9 cellular contexts compared by ENCODE assay signal in the genomic region with DNA sequence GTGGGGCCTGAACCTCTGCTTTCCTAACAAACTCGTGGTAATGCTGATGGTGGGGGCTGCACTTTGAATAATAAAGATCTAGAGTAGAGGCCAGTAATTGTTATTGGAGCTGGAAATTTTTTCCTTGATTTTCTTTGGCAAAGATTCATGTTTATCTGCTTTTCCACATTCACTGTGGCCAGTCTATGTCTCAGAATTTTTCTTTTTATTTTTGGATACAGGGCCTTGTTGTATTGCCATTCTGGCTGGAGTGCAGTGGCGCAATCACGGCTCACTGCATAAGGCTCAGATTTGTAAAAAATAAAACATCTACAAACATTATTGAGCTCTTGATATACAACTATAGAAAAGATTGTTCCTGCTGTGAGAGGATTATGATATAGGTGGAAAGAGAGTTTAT. TPM values are rescaled to one million over a fixed set of nuclear protein-coding genes. Genes with fewer than 3 reads are reported as not detected.
DNase-seq lines count a peak whose midpoint lies in the region; ATAC-seq, FAIRE-seq and TF ChIP-seq lines count a peak whose summit lies in the region.
"Had no signal": no experiment of that assay in that cellular context is flagged by ENCODE, and none has a peak within 500 bp of the region (broad histone marks: within the 10 kb centered on the region; RNA-seq: fewer than 3 reads in every experiment).

No MANE protein-coding gene starts in this region.

- peaks cover 52% of the 10 kb centered on the region for H3K4me1 ChIP-seq in GM23338 (ENCODE audit: insufficient read depth)

- TF ChIP-seq CTCF in GM23338 (conservative IDR thresholded peaks at IDR 0.05; ENCODE audit: low read depth in 2 of 2): no peak
- no peak for TF ChIP-seq CTCF in VCaP (conservative IDR thresholded peaks at IDR 0.05)
- no peak for TF ChIP-seq CTCF in fibroblast of pulmonary artery (IDR thresholded peaks at IDR 0.05; ENCODE audit: low read length, missing control alignments)

- DNase-seq in GM23338 (ENCODE audit: low spot score): no peak
- DNase-seq in fibroblast of pulmonary artery (ENCODE audit: low read depth): peak; percentile 58
- DNase-seq in skeletal muscle cell (ENCODE audit: low read depth): no peak
- DNase-seq in KBM-7: no peak
- no peak for DNase-seq in posterior cingulate gyrus
- DNase-seq in GM12892 (ENCODE audit: insufficient read length): no peak
- DNase-seq: NCI-H1436 treated with DMSO at 0.1 percent for 48 hours had no signal

- H3K27ac ChIP-seq in GM23338 (ENCODE audit: low read depth) (no peak overlapping the region), VCaP (peak overlapping the region; percentile 95)
- H3K27ac ChIP-seq: neutrophil had no signal

- no peak overlapping the region for H2AFZ ChIP-seq in GM23338

- TF ChIP-seq POLR2A in GM12892 (IDR thresholded peaks at IDR 0.05; ENCODE audit: low read depth, low read length): no peak

- no peaks in the 10 kb centered on the region for H3K27me3 ChIP-seq in GM23338 (ENCODE audit: insufficient read depth)

- peak overlapping the region; percentile 95 for H3K4me3 Mint-ChIP-seq in GM23338

- H3K27ac Mint-ChIP-seq in GM23338: no peak overlapping the region

- 0 out of 2 replicates have a peak, but pooled peaks cover 4% of the 10 kb centered on the region for H3F3A ChIP-seq in GM23338 (replicated peaks; ENCODE audit: low read depth)

- H3K36me3 Mint-ChIP-seq in GM23338 (ENCODE audit: low read depth): peaks cover 14% of the 10 kb centered on the region; the same call in 2 of the 3 replicates

- H3K27me3 Mint-ChIP-seq in GM23338 (ENCODE audit: insufficient read depth, low read depth, poor library complexity): peaks cover 10% of the 10 kb centered on the region

- H3K9me2 ChIP-seq in GM23338 (ENCODE audit: insufficient read depth): no peaks in the 10 kb centered on the region

- H3K36me3 ChIP-seq in GM23338 (ENCODE audit: insufficient read depth): no peaks in the 10 kb centered on the region
- H3K36me3 ChIP-seq: neutrophil had no signal

- intact Hi-C loops in posterior cingulate gyrus (cut with DNase I): loop anchor here (5.0 kb wide), 1 partner anchor 82 kb away; a partner anchor contains a TSS

- peaks cover 61% of the 10 kb centered on the region for H3K79me2 ChIP-seq in GM23338 (replicated peaks; ENCODE audit: insufficient read depth)

- no peak for FAIRE-seq in GM12892 (lab: Jason Lieb, UNC)

- peak overlapping the region; percentile 89 for H3K4me2 ChIP-seq in GM23338

- ATAC-seq in GM23338: no peak

- H4K20me1 ChIP-seq in GM23338 (replicated peaks; ENCODE audit: insufficient read depth): no peaks in the 10 kb centered on the region; the same call in 1 of the 2 replicates

- H3K4me3 ChIP-seq in GM23338 (peak overlapping the region; percentile 99), fibroblast of pulmonary artery (replicated peaks; ENCODE audit: low read depth, low read length) (peak overlapping the region; percentile 98), skeletal muscle cell (ENCODE audit: low read depth, low read length) (peak overlapping the region; percentile 93)

- no peaks in the 10 kb centered on the region for H3K9me3 Mint-ChIP-seq in GM23338

- in situ Hi-C loops in KBM-7 (cut with MboI; ENCODE audit: low pct_unique_long_range_greater_than_20kb, low sequenced_read_pairs): no loop called here

- peaks cover 48% of the 10 kb centered on the region for H3K4me1 Mint-ChIP-seq in GM23338

TF ChIP-seq in GM23338, 12 proteins besides CTCF, POLR2A, EP300 and RAD21 (continues in another document):
- TF ChIP-seq, protein P1, sequence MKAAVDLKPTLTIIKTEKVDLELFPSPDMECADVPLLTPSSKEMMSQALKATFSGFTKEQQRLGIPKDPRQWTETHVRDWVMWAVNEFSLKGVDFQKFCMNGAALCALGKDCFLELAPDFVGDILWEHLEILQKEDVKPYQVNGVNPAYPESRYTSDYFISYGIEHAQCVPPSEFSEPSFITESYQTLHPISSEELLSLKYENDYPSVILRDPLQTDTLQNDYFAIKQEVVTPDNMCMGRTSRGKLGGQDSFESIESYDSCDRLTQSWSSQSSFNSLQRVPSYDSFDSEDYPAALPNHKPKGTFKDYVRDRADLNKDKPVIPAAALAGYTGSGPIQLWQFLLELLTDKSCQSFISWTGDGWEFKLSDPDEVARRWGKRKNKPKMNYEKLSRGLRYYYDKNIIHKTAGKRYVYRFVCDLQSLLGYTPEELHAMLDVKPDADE (IDR thresholded peaks at IDR 0.05): no peak
- no peak for TF ChIP-seq EZH2 (IDR thresholded peaks at IDR 0.05; ENCODE audit: low read depth, unreplicated experiment)
- TF ChIP-seq, protein P2, sequence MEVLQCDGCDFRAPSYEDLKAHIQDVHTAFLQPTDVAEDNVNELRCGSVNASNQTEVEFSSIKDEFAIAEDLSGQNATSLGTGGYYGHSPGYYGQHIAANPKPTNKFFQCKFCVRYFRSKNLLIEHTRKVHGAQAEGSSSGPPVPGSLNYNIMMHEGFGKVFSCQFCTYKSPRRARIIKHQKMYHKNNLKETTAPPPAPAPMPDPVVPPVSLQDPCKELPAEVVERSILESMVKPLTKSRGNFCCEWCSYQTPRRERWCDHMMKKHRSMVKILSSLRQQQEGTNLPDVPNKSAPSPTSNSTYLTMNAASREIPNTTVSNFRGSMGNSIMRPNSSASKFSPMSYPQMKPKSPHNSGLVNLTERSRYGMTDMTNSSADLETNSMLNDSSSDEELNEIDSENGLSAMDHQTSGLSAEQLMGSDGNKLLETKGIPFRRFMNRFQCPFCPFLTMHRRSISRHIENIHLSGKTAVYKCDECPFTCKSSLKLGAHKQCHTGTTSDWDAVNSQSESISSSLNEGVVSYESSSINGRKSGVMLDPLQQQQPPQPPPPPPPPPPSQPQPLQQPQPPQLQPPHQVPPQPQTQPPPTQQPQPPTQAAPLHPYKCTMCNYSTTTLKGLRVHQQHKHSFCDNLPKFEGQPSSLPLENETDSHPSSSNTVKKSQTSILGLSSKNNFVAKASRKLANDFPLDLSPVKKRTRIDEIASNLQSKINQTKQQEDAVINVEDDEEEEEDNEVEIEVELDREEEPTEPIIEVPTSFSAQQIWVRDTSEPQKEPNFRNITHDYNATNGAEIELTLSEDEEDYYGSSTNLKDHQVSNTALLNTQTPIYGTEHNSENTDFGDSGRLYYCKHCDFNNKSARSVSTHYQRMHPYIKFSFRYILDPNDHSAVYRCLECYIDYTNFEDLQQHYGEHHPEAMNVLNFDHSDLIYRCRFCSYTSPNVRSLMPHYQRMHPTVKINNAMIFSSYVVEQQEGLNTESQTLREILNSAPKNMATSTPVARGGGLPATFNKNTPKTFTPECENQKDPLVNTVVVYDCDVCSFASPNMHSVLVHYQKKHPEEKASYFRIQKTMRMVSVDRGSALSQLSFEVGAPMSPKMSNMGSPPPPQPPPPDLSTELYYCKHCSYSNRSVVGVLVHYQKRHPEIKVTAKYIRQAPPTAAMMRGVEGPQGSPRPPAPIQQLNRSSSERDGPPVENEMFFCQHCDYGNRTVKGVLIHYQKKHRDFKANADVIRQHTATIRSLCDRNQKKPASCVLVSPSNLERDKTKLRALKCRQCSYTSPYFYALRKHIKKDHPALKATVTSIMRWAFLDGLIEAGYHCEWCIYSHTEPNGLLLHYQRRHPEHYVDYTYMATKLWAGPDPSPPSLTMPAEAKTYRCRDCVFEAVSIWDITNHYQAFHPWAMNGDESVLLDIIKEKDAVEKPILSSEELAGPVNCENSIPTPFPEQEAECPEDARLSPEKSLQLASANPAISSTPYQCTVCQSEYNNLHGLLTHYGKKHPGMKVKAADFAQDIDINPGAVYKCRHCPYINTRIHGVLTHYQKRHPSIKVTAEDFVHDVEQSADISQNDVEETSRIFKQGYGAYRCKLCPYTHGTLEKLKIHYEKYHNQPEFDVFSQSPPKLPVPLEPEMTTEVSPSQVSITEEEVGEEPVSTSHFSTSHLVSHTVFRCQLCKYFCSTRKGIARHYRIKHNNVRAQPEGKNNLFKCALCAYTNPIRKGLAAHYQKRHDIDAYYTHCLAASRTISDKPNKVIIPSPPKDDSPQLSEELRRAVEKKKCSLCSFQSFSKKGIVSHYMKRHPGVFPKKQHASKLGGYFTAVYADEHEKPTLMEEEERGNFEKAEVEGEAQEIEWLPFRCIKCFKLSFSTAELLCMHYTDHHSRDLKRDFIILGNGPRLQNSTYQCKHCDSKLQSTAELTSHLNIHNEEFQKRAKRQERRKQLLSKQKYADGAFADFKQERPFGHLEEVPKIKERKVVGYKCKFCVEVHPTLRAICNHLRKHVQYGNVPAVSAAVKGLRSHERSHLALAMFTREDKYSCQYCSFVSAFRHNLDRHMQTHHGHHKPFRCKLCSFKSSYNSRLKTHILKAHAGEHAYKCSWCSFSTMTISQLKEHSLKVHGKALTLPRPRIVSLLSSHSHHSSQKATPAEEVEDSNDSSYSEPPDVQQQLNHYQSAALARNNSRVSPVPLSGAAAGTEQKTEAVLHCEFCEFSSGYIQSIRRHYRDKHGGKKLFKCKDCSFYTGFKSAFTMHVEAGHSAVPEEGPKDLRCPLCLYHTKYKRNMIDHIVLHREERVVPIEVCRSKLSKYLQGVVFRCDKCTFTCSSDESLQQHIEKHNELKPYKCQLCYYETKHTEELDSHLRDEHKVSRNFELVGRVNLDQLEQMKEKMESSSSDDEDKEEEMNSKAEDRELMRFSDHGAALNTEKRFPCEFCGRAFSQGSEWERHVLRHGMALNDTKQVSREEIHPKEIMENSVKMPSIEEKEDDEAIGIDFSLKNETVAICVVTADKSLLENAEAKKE (CRISPR knock-in tag; IDR thresholded peaks at IDR 0.05): no peak

RNA-seq across cellular contexts. Expression of a gene that starts 1.6 kb away (rescaled TPM):
- 47.4 and 49.9 TPM in 2 replicates for total RNA-seq in GM23338 (2014; rRNA removed; shearing (Covaris generic))
- polyA plus RNA-seq in GM23338 (2016; fragmentation: Nextera tagmentation; extraction: Ambion mirVana): 19.2 and 23.4 TPM in 2 replicates
- 19.3 TPM for polyA plus RNA-seq in GM12892 (2012; ENCODE audit: missing spikeins)
